In genomic region chr10:124728830-124729661, GRCh38 we compare ENCODE assay signal across 9 cellular contexts. TPM values are rescaled to one million over a fixed set of nuclear protein-coding genes. Genes with fewer than 3 reads are reported as not detected.
DNase-seq lines count a peak whose midpoint lies in the region; ATAC-seq and TF ChIP-seq lines count a peak whose summit lies in the region.
"Had no signal": no experiment of that assay in that cellular context is flagged by ENCODE, and none has a peak within 500 bp of the region (broad histone marks: within the 10 kb centered on the region; RNA-seq: fewer than 3 reads in every experiment).

No MANE protein-coding gene starts in this region.

- no peaks in the 10 kb centered on the region for H3K27me3 ChIP-seq in liver (ENCODE audit: control insufficient read depth in 4 of 4, insufficient read depth in 4 of 4, low read length in 3 of 4)
- no peaks in the 10 kb centered on the region for H3K27me3 ChIP-seq in subcutaneous abdominal adipose tissue (ENCODE audit: control insufficient read depth in 5 of 5, insufficient read depth in 4 of 5, low read length in 5 of 5)

- no peaks in the 10 kb centered on the region for H3K27me3 Mint-ChIP-seq in T-helper 2 cell treated with Interferon-gamma antibody and Interleukin-4, amounts not matched to agents 5 μg/mL and 100 μg/mL, for 36 hours (ENCODE audit: low read depth)
- no peaks in the 10 kb centered on the region for H3K27me3 Mint-ChIP-seq in activated CD8-positive, alpha-beta T cell treated with anti-CD3 and anti-CD28 coated beads for 36 hours

- H3K9me3 ChIP-seq in liver (ENCODE audit: control insufficient read depth in 4 of 4, low read length in 3 of 4) (no peaks in the 10 kb centered on the region), subcutaneous abdominal adipose tissue (ENCODE audit: control insufficient read depth in 5 of 5, low read length in 5 of 5) (no peaks in the 10 kb centered on the region)

- H3K4me1 ChIP-seq in liver (ENCODE audit: control insufficient read depth in 4 of 4, insufficient read depth in 4 of 4, low read length in 3 of 4) (peaks cover 0 to 7% (median 3%) of the 10 kb centered on the region in 4 donors), subcutaneous abdominal adipose tissue (ENCODE audit: control insufficient read depth in 5 of 5, insufficient read depth in 5 of 5, low read length in 5 of 5) (peaks cover 30 to 86% (median 82%) of the 10 kb centered on the region in 5 donors)

- H3K4me1 Mint-ChIP-seq in T-helper 2 cell treated with Interferon-gamma antibody and Interleukin-4, amounts not matched to agents 5 μg/mL and 100 μg/mL, for 36 hours (ENCODE audit: low read depth) = peaks cover 46% of the 10 kb centered on the region
- H3K4me1 Mint-ChIP-seq in activated CD8-positive, alpha-beta T cell treated with anti-CD3 and anti-CD28 coated beads for 36 hours (ENCODE audit: low read depth) = peaks cover 85% of the 10 kb centered on the region

- H3K36me3 Mint-ChIP-seq in T-helper 2 cell treated with Interferon-gamma antibody and Interleukin-4, amounts not matched to agents 5 μg/mL and 100 μg/mL, for 36 hours (ENCODE audit: low read depth) = peaks cover 20% of the 10 kb centered on the region
- H3K36me3 Mint-ChIP-seq in activated CD8-positive, alpha-beta T cell treated with anti-CD3 and anti-CD28 coated beads for 36 hours (ENCODE audit: low read depth) = peaks cover 3% of the 10 kb centered on the region

- H3K9ac ChIP-seq in liver (ENCODE audit: low read depth in 1 of 2, low read length in 2 of 2) = no peak overlapping the region
- H3K9ac ChIP-seq in subcutaneous abdominal adipose tissue (ENCODE audit: low read length in 5 of 5) = no peak overlapping the region

- peak overlapping the region; percentile 22 to 29 for H3K27ac ChIP-seq in liver (ENCODE audit: low read depth in 1 of 2, low read length in 2 of 2)
- H3K27ac ChIP-seq in subcutaneous abdominal adipose tissue (ENCODE audit: low read depth, low read length) = peak overlapping the region; percentile 26

- WGBS in liver = 68% methylated on average over 8 of the region's 8 CpGs

- H3K4me3 Mint-ChIP-seq in T-helper 2 cell treated with Interferon-gamma antibody and Interleukin-4, amounts not matched to agents 5 μg/mL and 100 μg/mL, for 36 hours = peak overlapping the region; percentile 2
- H3K4me3 Mint-ChIP-seq in activated CD8-positive, alpha-beta T cell treated with anti-CD3 and anti-CD28 coated beads for 36 hours = peak overlapping the region; percentile 44

- POLR2A ChIA-PET in activated CD8-positive, alpha-beta T cell treated with anti-CD3 and anti-CD28 coated beads for 36 hours (lab: Charles Lee) = interaction anchor here (1.2 to 4.4 kb wide), 11 partner anchors 8 to 110 kb away, joined by 3 to 33 read pairs (median 6); no protein-coding TSS in a partner anchor

- no peak for ATAC-seq in activated CD8-positive, alpha-beta T cell treated with anti-CD3 and anti-CD28 coated beads for 36 hours
- ATAC-seq in GM19035 (IDR thresholded peaks at IDR 0.05; ENCODE audit: unreplicated experiment) = no peak

- no peaks in the 10 kb centered on the region for H3K36me3 ChIP-seq in liver (ENCODE audit: control insufficient read depth in 4 of 4, insufficient read depth in 3 of 4, low read depth in 1 of 4, low read length in 3 of 4)
- peaks cover 0 to 6% (median 0%) of the 10 kb centered on the region in 5 donors for H3K36me3 ChIP-seq in subcutaneous abdominal adipose tissue (ENCODE audit: control insufficient read depth in 5 of 5, insufficient read depth in 5 of 5, low read length in 5 of 5)

- intact Hi-C loops in activated CD8-positive, alpha-beta T cell treated with anti-CD3 and anti-CD28 coated beads for 36 hours (cut with micrococcal nuclease) = loop anchor here (10.0 kb wide), 1 partner anchor 84 kb away; no protein-coding TSS in a partner anchor

- no peaks in the 10 kb centered on the region for H3K9me3 Mint-ChIP-seq in T-helper 2 cell treated with Interferon-gamma antibody and Interleukin-4, amounts not matched to agents 5 μg/mL and 100 μg/mL, for 36 hours
- H3K9me3 Mint-ChIP-seq in activated CD8-positive, alpha-beta T cell treated with anti-CD3 and anti-CD28 coated beads for 36 hours = no peaks in the 10 kb centered on the region

- H3K27ac Mint-ChIP-seq in T-helper 2 cell treated with Interferon-gamma antibody and Interleukin-4, amounts not matched to agents 5 μg/mL and 100 μg/mL, for 36 hours = peak overlapping the region; percentile 53
- H3K27ac Mint-ChIP-seq in activated CD8-positive, alpha-beta T cell treated with anti-CD3 and anti-CD28 coated beads for 36 hours = peak overlapping the region; percentile 89

- TF ChIP-seq CTCF in activated CD8-positive, alpha-beta T cell treated with anti-CD3 and anti-CD28 coated beads for 36 hours (IDR thresholded peaks at IDR 0.05) = no peak
- no peak for TF ChIP-seq CTCF in liver (IDR thresholded peaks at IDR 0.05; ENCODE audit: low read depth, low read length, missing input control)

- H3K4me3 ChIP-seq in liver (ENCODE audit: low read depth in 1 of 3, low read length in 3 of 3) (no peak overlapping the region), subcutaneous abdominal adipose tissue (ENCODE audit: low read depth in 1 of 5, low read length in 5 of 5) (peak overlapping the region in 1 of 5 donors; percentile 12)

- DNase-seq in T-helper 2 cell treated with Interferon-gamma antibody and Interleukin-4, amounts not matched to agents 5 μg/mL and 100 μg/mL, for 36 hours (ENCODE audit: low spot score) = no peak
- DNase-seq in T-helper 2 cell (no peak), NCI-H345 treated with DMSO at 0.1 percent for 48 hours (lab: John Stamatoyannopoulos, UW; ENCODE audit: unreplicated experiment) (no peak), hippocampal formation (lab: John Stamatoyannopoulos, UW) (no peak)
- DNase-seq in activated CD8-positive, alpha-beta T cell treated with anti-CD3 and anti-CD28 coated beads for 36 hours = no peak
- DNase-seq: NCI-H345 had no signal

- CTCF ChIA-PET in activated CD8-positive, alpha-beta T cell treated with anti-CD3 and anti-CD28 coated beads for 36 hours (lab: Charles Lee) = interaction anchor here (0.9 to 4.5 kb wide), 5 partner anchors 8 to 81 kb away, joined by 3 to 39 read pairs (median 7); no protein-coding TSS in a partner anchor

- TF ChIP-seq RAD21 in liver (IDR thresholded peaks at IDR 0.05) = no peak

TF ChIP-seq in liver, 16 proteins besides CTCF, POLR2A, EP300 and RAD21:
- no peak for TF ChIP-seq HNF4G (IDR thresholded peaks at IDR 0.05)
- peak; percentile 37 for TF ChIP-seq NR2F2 (IDR thresholded peaks at IDR 0.05)
- no peak for TF ChIP-seq FOXA2 (IDR thresholded peaks at IDR 0.05)
- no peak for TF ChIP-seq HNF4A (conservative IDR thresholded peaks at IDR 0.05)

RNA-seq across cellular contexts. Expression of gene FAM53B, which starts 15.1 kb away (rescaled TPM):
- 10 to 100 TPM; 15.1 to 18.0 TPM for total RNA-seq in activated CD8-positive, alpha-beta T cell treated with anti-CD3 and anti-CD28 coated beads for 36 hours
- 10 to 100 TPM; 10.2 to 24.0 TPM for total RNA-seq in liver
- polyA plus RNA-seq in liver = 1 to 10 TPM; 1.1 to 2.3 TPM
